In genomic region chr18:495452-495851, GRCh38 we compare ENCODE assay signal across 1 cellular context.
A peak's percentile ranks its signal among the peaks of the same experiment; 100 is the strongest.
TF ChIP-seq lines count a peak whose summit lies in the region.

No MANE protein-coding gene starts in this region.

TF ChIP-seq in HEK293, 187 proteins besides CTCF, POLR2A, EP300 and RAD21:
- TF ChIP-seq, protein P1, sequence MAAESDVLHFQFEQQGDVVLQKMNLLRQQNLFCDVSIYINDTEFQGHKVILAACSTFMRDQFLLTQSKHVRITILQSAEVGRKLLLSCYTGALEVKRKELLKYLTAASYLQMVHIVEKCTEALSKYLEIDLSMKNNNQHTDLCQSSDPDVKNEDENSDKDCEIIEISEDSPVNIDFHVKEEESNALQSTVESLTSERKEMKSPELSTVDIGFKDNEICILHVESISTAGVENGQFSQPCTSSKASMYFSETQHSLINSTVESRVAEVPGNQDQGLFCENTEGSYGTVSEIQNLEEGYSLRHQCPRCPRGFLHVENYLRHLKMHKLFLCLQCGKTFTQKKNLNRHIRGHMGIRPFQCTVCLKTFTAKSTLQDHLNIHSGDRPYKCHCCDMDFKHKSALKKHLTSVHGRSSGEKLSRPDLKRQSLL (tag by site-specific recombination; IDR thresholded peaks at IDR 0.05) = peak; percentile 51; the same call in 1 of the 2 replicates
- peak; percentile 60; the same call in 1 of the 2 replicates for TF ChIP-seq ZBTB17 (tag by site-specific recombination; IDR thresholded peaks at IDR 0.05)
- TF ChIP-seq ZSCAN16 (tag by site-specific recombination; IDR thresholded peaks at IDR 0.05) = no peak
